12 cellular contexts compared by ENCODE assay signal in genomic region chr2:12544221-12544558, GRCh38.
A peak's percentile ranks its signal among the peaks of the same experiment; 100 is the strongest.
DNase-seq lines count a peak whose midpoint lies in the region; ATAC-seq and TF ChIP-seq lines count a peak whose summit lies in the region.
"Had no signal": no experiment of that assay in that cellular context is flagged by ENCODE, and none has a peak within 500 bp of the region (broad histone marks: within the 10 kb centered on the region; RNA-seq: fewer than 3 reads in every experiment).

No MANE protein-coding gene starts in this region.

- DNase-seq in GM06990 (ENCODE audit: extremely low read depth, insufficient read length) (peak; percentile 26), cerebellum (ENCODE audit: low spot score) (no peak), left lung (no peak), DMS53 (lab: John Stamatoyannopoulos, UW) (no peak), DMS79 (lab: John Stamatoyannopoulos, UW) (no peak)
- DNase-seq: activated naive CD8-positive, alpha-beta T cell treated with anti-CD3 and anti-CD28 coated beads for 36 hours; NCI-H1105; NCI-H748 treated with DMSO at 0.1 percent for 48 hours; nephron progenitor cell had no signal

- H3K36me3 ChIP-seq in GM06990 (ENCODE audit: control insufficient read depth, insufficient read depth, low read length) (no peaks in the 10 kb centered on the region), left lung (no peaks in the 10 kb centered on the region)

- intact Hi-C loops in left lung (cut with DNase I), result no loop called here

- H3K27me3 ChIP-seq in GM06990 (replicated peaks; ENCODE audit: control insufficient read depth, insufficient read depth, low read length), result no peaks in the 10 kb centered on the region
- H3K27me3 ChIP-seq in left lung, result no peaks in the 10 kb centered on the region

- H3K27ac ChIP-seq in left lung, result no peak overlapping the region

- TF ChIP-seq CTCF in GM06990 (IDR thresholded peaks at IDR 0.05; ENCODE audit: insufficient read depth, low read length, poor library complexity, severe bottlenecking) (no peak), left lung (IDR thresholded peaks at IDR 0.05) (no peak)

- H3K4me1 ChIP-seq in left lung, result peaks cover 0 to 8% of the 10 kb centered on the region in 2 donors

- H3K4me3 ChIP-seq in GM06990 (replicated peaks; ENCODE audit: low read depth, low read length) (no peak overlapping the region), left lung (no peak overlapping the region)

- H3K9me3 ChIP-seq in left lung, result no peaks in the 10 kb centered on the region

- ATAC-seq in GM19395 (IDR thresholded peaks at IDR 0.05; ENCODE audit: unreplicated experiment), result peak; percentile 90
- ATAC-seq in HG02763 (IDR thresholded peaks at IDR 0.05; ENCODE audit: unreplicated experiment), result peak; percentile 75
- peak; percentile 71 for ATAC-seq in HG03565 (IDR thresholded peaks at IDR 0.05; ENCODE audit: unreplicated experiment)
- no peak for ATAC-seq in left lung
